Comparison of ENCODE assay signal across 8 cellular contexts in genomic region chr9:126705311-126705766, GRCh38.
A peak's percentile ranks its signal among the peaks of the same experiment; 100 is the strongest.
DNase-seq lines count a peak whose midpoint lies in the region; ATAC-seq, FAIRE-seq and TF ChIP-seq lines count a peak whose summit lies in the region.

No MANE protein-coding gene starts in this region.

- in situ Hi-C loops in HepG2 (cut with HindIII; ENCODE audit: extremely low pct_ligation_motif_present, low pct_unique_long_range_greater_than_20kb): loop anchor here (5.0 kb wide), 1 partner anchor 77 kb away; no protein-coding TSS in a partner anchor

- no peak for FAIRE-seq in H54 (lab: Jason Lieb, UNC)
- peak; percentile 69 for FAIRE-seq in HepG2 (lab: Jason Lieb, UNC)

- no peaks in the 10 kb centered on the region for H3K79me2 ChIP-seq in HepG2 (ENCODE audit: insufficient read depth, low read length)

- TF ChIP-seq RAD21 in HepG2 (CRISPR knock-in tag; IDR thresholded peaks at IDR 0.05): peak; percentile 69

- H3K36me3 ChIP-seq in HepG2 (replicated peaks in 1 of 2; ENCODE audit: control insufficient read depth in 1 of 2, insufficient read depth in 2 of 2, low read length in 2 of 2): no peaks in the 10 kb centered on the region

- peak; percentile 94 for TF ChIP-seq CTCF in HepG2 (CRISPR knock-in tag; IDR thresholded peaks at IDR 0.05)

- TF ChIP-seq POLR2A in H54 (IDR thresholded peaks at IDR 0.05; ENCODE audit: low read depth, low read length) (no peak), HepG2 (IDR thresholded peaks at IDR 0.05; ENCODE audit: insufficient read depth in 1 of 2, low read depth in 2 of 2, low read length in 2 of 2) (no peak)

- H4K20me1 ChIP-seq in HepG2 (ENCODE audit: insufficient read depth, low read length): no peaks in the 10 kb centered on the region

- peak; percentile 80 for DNase-seq in Ammon's horn (ENCODE audit: low spot score)
- DNase-seq in H54 (ENCODE audit: insufficient read length, low spot score): peak; percentile 81
- DNase-seq in NCI-H226: peak; percentile 49
- peak; percentile 92 for DNase-seq in activated CD4-positive, alpha-beta T cell treated with anti-CD3 and anti-CD28 coated beads for 36 hours
- peak; percentile 81 for DNase-seq in cerebellar cortex (ENCODE audit: low spot score)
- peak; percentile 48 for DNase-seq in HepG2 (ENCODE audit: low spot score)
- peak; percentile 88 for DNase-seq in stimulated activated CD4-positive, alpha-beta T cell treated with anti-CD3 and anti-CD28 coated beads, Interleukin-4, amount 100 ng/mL, for 24 hours

- H3K27ac ChIP-seq in HepG2 (ENCODE audit: extremely low read length, insufficient read depth, low read length): no peak overlapping the region

- H3K4me1 ChIP-seq in HepG2 (ENCODE audit: insufficient read depth, low read length): peaks cover 5% of the 10 kb centered on the region

- no peaks in the 10 kb centered on the region for H3K9me3 Mint-ChIP-seq in activated CD4-positive, alpha-beta T cell treated with anti-CD3 and anti-CD28 coated beads for 36 hours (ENCODE audit: low read depth)

- H3K4me2 ChIP-seq in HepG2 (ENCODE audit: low read depth, low read length): peak overlapping the region; percentile 38; the same call in 1 of the 2 replicates

- peaks cover 19% of the 10 kb centered on the region for H3K4me1 Mint-ChIP-seq in activated CD4-positive, alpha-beta T cell treated with anti-CD3 and anti-CD28 coated beads for 36 hours

- intact Hi-C loops in activated CD4-positive, alpha-beta T cell treated with anti-CD3 and anti-CD28 coated beads for 36 hours (cut with DNase I, micrococcal nuclease): loop anchor here (1.0 kb wide), 2 partner anchors 14 to 76 kb away; no protein-coding TSS in a partner anchor
- intact Hi-C loops in HepG2 (cut with micrococcal nuclease; ENCODE audit: unreplicated experiment): loop anchor here (1.0 kb wide), 1 partner anchor 76 kb away; no protein-coding TSS in a partner anchor

- peak; percentile 75 for ATAC-seq in activated CD4-positive, alpha-beta T cell treated with anti-CD3 and anti-CD28 coated beads for 36 hours
- ATAC-seq in HepG2 (peak; percentile 76), GM19328 (IDR thresholded peaks at IDR 0.05; ENCODE audit: unreplicated experiment) (no peak)

- H2AFZ ChIP-seq in HepG2 (ENCODE audit: low read length): no peak overlapping the region

- CTCF ChIA-PET in activated CD4-positive, alpha-beta T cell treated with anti-CD3 and anti-CD28 coated beads for 36 hours (lab: Charles Lee): interaction anchor here (0.6 to 11.4 kb wide), 24 partner anchors 8 to 682 kb away, joined by 3 to 288 read pairs (median 6); no protein-coding TSS in a partner anchor
- CTCF ChIA-PET in HepG2 (lab: Yijun Ruan, JAX; ENCODE audit: low intra/inter-chr PET ratio, low total read pairs): interaction anchor here (0.9 to 3.9 kb wide), 3 partner anchors 72 to 79 kb away, joined by 3 to 91 read pairs (median 9); no protein-coding TSS in a partner anchor

- POLR2A ChIA-PET in activated CD4-positive, alpha-beta T cell treated with anti-CD3 and anti-CD28 coated beads for 36 hours (lab: Charles Lee): interaction anchor here (0.6 to 0.7 kb wide), 3 partner anchors 8 to 74 kb away, joined by 3 to 5 read pairs (median 3); no protein-coding TSS in a partner anchor
- POLR2A ChIA-PET in HepG2 (lab: Yijun Ruan, JAX): interaction anchor here (2.3 kb wide), 1 partner anchor 76 kb away, joined by 8 read pairs; no protein-coding TSS in a partner anchor

- no peak overlapping the region for H3K9ac ChIP-seq in HepG2 (ENCODE audit: insufficient read depth, low read depth, low read length)

- no TSS peak for BruUV-seq in HepG2 (replicated peaks; lab: Mats Ljungman, UMichigan)

- TF ChIP-seq EP300 in HepG2 (IDR thresholded peaks at IDR 0.05; ENCODE audit: low read depth in 2 of 2, low read length in 2 of 2): no peak
- no peak for TF ChIP-seq EP300 in HepG2 (CRISPR knock-in tag; IDR thresholded peaks at IDR 0.05; ENCODE audit: borderline replicate concordance)

- H3K4me3 Mint-ChIP-seq in activated CD4-positive, alpha-beta T cell treated with anti-CD3 and anti-CD28 coated beads for 36 hours: peak overlapping the region; percentile 29

- 37% methylated on average over 11 of the region's 30 CpGs for WGBS in HepG2 (ENCODE audit: low lambda C conversion rate)

- H3K27me3 Mint-ChIP-seq in activated CD4-positive, alpha-beta T cell treated with anti-CD3 and anti-CD28 coated beads for 36 hours: peaks cover 24% of the 10 kb centered on the region

- H3K4me3 ChIP-seq in HepG2 (replicated peaks in 1 of 3; ENCODE audit: insufficient read depth in 1 of 3, low read depth in 2 of 3, low read length in 3 of 3): no peak overlapping the region; a peak in 1 of 6 replicates

- H3K36me3 Mint-ChIP-seq in activated CD4-positive, alpha-beta T cell treated with anti-CD3 and anti-CD28 coated beads for 36 hours (ENCODE audit: low read depth): no peaks in the 10 kb centered on the region

- H3K9me3 ChIP-seq in HepG2 (ENCODE audit: low read length): no peaks in the 10 kb centered on the region

- H3K27ac Mint-ChIP-seq in activated CD4-positive, alpha-beta T cell treated with anti-CD3 and anti-CD28 coated beads for 36 hours: no peak overlapping the region

- H3K27me3 ChIP-seq in HepG2 (ENCODE audit: control insufficient read depth in 1 of 2, insufficient read depth in 2 of 2, low read length in 2 of 2): peaks cover 9 to 53% of the 10 kb centered on the region in 2 experiments; a peak in 4 of 5 replicates

TF ChIP-seq in HepG2, 621 proteins besides CTCF, POLR2A, EP300 and RAD21 (continues in another document):
- TF ChIP-seq CC2D1A (CRISPR knock-in tag; IDR thresholded peaks at IDR 0.05) (no peak), ZNF639 (CRISPR knock-in tag; conservative IDR thresholded peaks at IDR 0.05) (no peak), TFDP2 (CRISPR knock-in tag; IDR thresholded peaks at IDR 0.05) (peak; percentile 56; the same call in 1 of the 2 replicates), ZNF225 (CRISPR knock-in tag; IDR thresholded peaks at IDR 0.05) (0 out of 2 replicates have a peak, but pooled peaks have one; percentile 38), ZMYM3 (CRISPR knock-in tag; IDR thresholded peaks at IDR 0.05) (peak; percentile 91), ZNF660 (CRISPR knock-in tag; IDR thresholded peaks at IDR 0.05; ENCODE audit: borderline replicate concordance, low read depth) (no peak), ZNF784 (CRISPR knock-in tag; IDR thresholded peaks at IDR 0.05; ENCODE audit: borderline replicate concordance) (0 out of 2 replicates have a peak, but pooled peaks have one; percentile 63), TFDP1 (CRISPR knock-in tag; IDR thresholded peaks at IDR 0.05; ENCODE audit: borderline replicate concordance) (peak; percentile 84; the same call in 1 of the 2 replicates), ZNF263 (CRISPR knock-in tag; IDR thresholded peaks at IDR 0.05) (peak; percentile 64; the same call in 1 of the 2 replicates), MTF2 (CRISPR knock-in tag; IDR thresholded peaks at IDR 0.05; ENCODE audit: borderline replicate concordance) (peak; percentile 60; the same call in 1 of the 2 replicates), ZBTB42 (CRISPR knock-in tag; IDR thresholded peaks at IDR 0.05) (no peak), THAP11 (CRISPR knock-in tag; IDR thresholded peaks at IDR 0.05) (peak; percentile 50; the same call in 1 of the 2 replicates), STAG1 (CRISPR knock-in tag; IDR thresholded peaks at IDR 0.05) (peak; percentile 69)
